In the genomic region with DNA sequence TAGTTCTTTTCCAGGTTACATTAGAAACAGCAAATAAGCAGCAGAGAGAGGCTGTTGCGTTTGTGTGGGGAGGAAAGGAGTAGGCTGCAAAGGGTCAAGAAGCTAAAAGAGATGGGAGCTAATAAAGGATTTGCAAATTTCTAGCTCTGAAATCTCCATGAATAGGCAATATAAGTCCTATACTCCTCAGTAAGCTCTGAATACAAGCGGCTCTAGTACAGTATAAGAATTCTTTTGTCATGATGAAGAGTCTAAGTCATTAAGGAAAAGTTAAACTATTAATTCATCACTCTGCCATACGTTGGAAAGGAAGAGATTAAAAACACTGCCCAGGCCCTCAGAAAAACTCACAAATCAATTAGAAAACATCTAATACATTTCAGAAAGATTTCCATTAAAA, we compare ENCODE assay signal across 1 cellular context.
TF ChIP-seq lines count a peak whose summit lies in the region.

No MANE protein-coding gene starts in this region.

TF ChIP-seq in SK-N-SH treated with all-trans-retinoic acid at 6 μM for 48 hours, 23 proteins besides CTCF, POLR2A, EP300 and RAD21 (continued from another document):
- TF ChIP-seq TCF4 (CRISPR knock-in tag; IDR thresholded peaks at IDR 0.05; ENCODE audit: borderline replicate concordance) = no peak
- no peak for TF ChIP-seq ARNTL (CRISPR knock-in tag; IDR thresholded peaks at IDR 0.05; ENCODE audit: borderline replicate concordance, low read depth)
- no peak for TF ChIP-seq ZFP3 (CRISPR knock-in tag; IDR thresholded peaks at IDR 0.05)
